14 cellular contexts compared by ENCODE assay signal in genomic region chr11:133918606-133919260, GRCh38. TPM values are rescaled to one million over a fixed set of nuclear protein-coding genes. Genes with fewer than 3 reads are reported as not detected.
A peak's percentile ranks its signal among the peaks of the same experiment; 100 is the strongest.
DNase-seq lines count a peak whose midpoint lies in the region; ATAC-seq lines count a peak whose summit lies in the region.
"Had no signal": no experiment of that assay in that cellular context is flagged by ENCODE, and none has a peak within 500 bp of the region (broad histone marks: within the 10 kb centered on the region; RNA-seq: fewer than 3 reads in every experiment).

No MANE protein-coding gene starts in this region.

- H3K4me3 ChIP-seq in BLaER1, result no peak overlapping the region

- peak overlapping the region; percentile 51 for H3K4me2 ChIP-seq in BLaER1

- POLR2A ChIA-PET in activated naive CD8-positive, alpha-beta T cell treated with anti-CD3 and anti-CD28 coated beads, Interleukin-2, amount 10 ng/mL, durations not matched to agents 7 days and 5 days (lab: Charles Lee), result interaction anchor here (0.6 kb wide), 1 partner anchor 150 kb away, joined by 4 read pairs; the partner anchor contains the start of gene JAM3

- peaks cover 15% of the 10 kb centered on the region for H3K36me3 Mint-ChIP-seq in activated naive CD8-positive, alpha-beta T cell treated with anti-CD3 and anti-CD28 coated beads, Interleukin-2, amount 10 ng/mL, durations not matched to agents 7 days and 5 days

- no peaks in the 10 kb centered on the region for H3K27me3 ChIP-seq in BLaER1
- H3K27me3 ChIP-seq: Peyer's patch had no signal

- peak; percentile 15 for ATAC-seq in activated naive CD8-positive, alpha-beta T cell treated with anti-CD3 and anti-CD28 coated beads, Interleukin-2, amount 10 ng/mL, durations not matched to agents 7 days and 5 days (ENCODE audit: low read depth)
- no peak for ATAC-seq in GM18511 (IDR thresholded peaks at IDR 0.05; ENCODE audit: unreplicated experiment)

- H3K9ac ChIP-seq in BLaER1, result no peak overlapping the region

- no peaks in the 10 kb centered on the region for H3K9me3 ChIP-seq in BLaER1
- H3K9me3 ChIP-seq: Peyer's patch had no signal

- no peaks in the 10 kb centered on the region; the same call in 1 of the 2 replicates for H4K20me1 ChIP-seq in BLaER1

- peaks cover 3% of the 10 kb centered on the region for H3K4me1 Mint-ChIP-seq in activated naive CD8-positive, alpha-beta T cell treated with anti-CD3 and anti-CD28 coated beads, Interleukin-2, amount 10 ng/mL, durations not matched to agents 7 days and 5 days

- peak overlapping the region; percentile 37 for H3K4me3 Mint-ChIP-seq in activated naive CD8-positive, alpha-beta T cell treated with anti-CD3 and anti-CD28 coated beads, Interleukin-2, amount 10 ng/mL, durations not matched to agents 7 days and 5 days

- H3K27ac ChIP-seq in BLaER1, result no peak overlapping the region
- H3K27ac ChIP-seq: HL-60, Peyer's patch had no signal

- H3K27me3 Mint-ChIP-seq in activated naive CD8-positive, alpha-beta T cell treated with anti-CD3 and anti-CD28 coated beads, Interleukin-2, amount 10 ng/mL, durations not matched to agents 7 days and 5 days, result no peaks in the 10 kb centered on the region

- DNase-seq in DMS53 treated with DMSO at 0.1 percent for 48 hours (lab: John Stamatoyannopoulos, UW; ENCODE audit: unreplicated experiment), result peak; percentile 20
- DNase-seq in activated naive CD8-positive, alpha-beta T cell treated with anti-CD3 and anti-CD28 coated beads, Interleukin-2, amount 10 ng/mL, durations not matched to agents 7 days and 5 days, result no peak
- DNase-seq in iPS-NIHi7 (ENCODE audit: extremely low spot score), result peak; percentile 48
- DNase-seq in COLO668 (lab: John Stamatoyannopoulos, UW; ENCODE audit: unreplicated experiment), result no peak
- no peak for DNase-seq in HuH-7.5 (ENCODE audit: low spot score)
- DNase-seq in NCI-H1092 (lab: John Stamatoyannopoulos, UW), result no peak
- DNase-seq: AML-193, DND-41, NCI-H1694 treated with DMSO at 0.1 percent for 48 hours, NCI-H526 treated with DMSO at 0.1 percent for 48 hours, Peyer's patch had no signal

- no peaks in the 10 kb centered on the region for H3K36me3 ChIP-seq in BLaER1
- H3K36me3 ChIP-seq: Peyer's patch had no signal

- H3K9me3 Mint-ChIP-seq in activated naive CD8-positive, alpha-beta T cell treated with anti-CD3 and anti-CD28 coated beads, Interleukin-2, amount 10 ng/mL, durations not matched to agents 7 days and 5 days, result no peaks in the 10 kb centered on the region

- peaks cover 45% of the 10 kb centered on the region for H3K4me1 ChIP-seq in BLaER1

- H3K27ac Mint-ChIP-seq in activated naive CD8-positive, alpha-beta T cell treated with anti-CD3 and anti-CD28 coated beads, Interleukin-2, amount 10 ng/mL, durations not matched to agents 7 days and 5 days, result no peak overlapping the region

RNA-seq across cellular contexts. Expression of gene IGSF9B, which starts 38.0 kb away (rescaled TPM):
- total RNA-seq in activated naive CD8-positive, alpha-beta T cell treated with anti-CD3 and anti-CD28 coated beads, Interleukin-2, amount 10 ng/mL, durations not matched to agents 7 days and 5 days, result 10 to 100 TPM; 91.8 to 99.7 TPM

Comparison
In these comparisons a context has a peak if more than half of its experiments do, and no peak if none do; other contexts are left out.
1. DNase-seq: peak in DMS53 treated with DMSO at 0.1 percent for 48 hours (single experiment) and iPS-NIHi7 (single experiment); none in activated naive CD8-positive, alpha-beta T cell treated with anti-CD3 and anti-CD28 coated beads, Interleukin-2, amount 10 ng/mL, durations not matched to agents 7 days and 5 days (single experiment), COLO668 (single experiment), HuH-7.5 (single experiment) and NCI-H1092 (single experiment).